In genomic region chr19:12791345-12792047, GRCh38 we compare ENCODE assay signal across 7 cellular contexts.
DNase-seq lines count a peak whose midpoint lies in the region; ATAC-seq lines count a peak whose summit lies in the region.

Gene JUNB (plus strand): TSS chr19:12791486. CDS start chr19:12791772, 286 bp downstream.

- ATAC-seq in GM18511 (IDR thresholded peaks at IDR 0.05; ENCODE audit: unreplicated experiment) (peak; percentile 30), HG03103 (IDR thresholded peaks at IDR 0.05; ENCODE audit: low read depth, unreplicated experiment) (peak; percentile 28)

- DNase-seq in NCI-H446 (lab: John Stamatoyannopoulos, UW) (peak; percentile 97 to 99), iris pigment epithelial cell (ENCODE audit: low read depth) (peak; percentile 97)
- DNase-seq in activated CD4-positive, CD25-positive, alpha-beta regulatory T cell treated with anti-CD3 and anti-CD28 coated beads, Interleukin-2, amount 50 U/mL, for 16 hours (ENCODE audit: low read depth, low spot score): peak; percentile 94
- peak; percentile 98 for DNase-seq in central memory CD4-positive, alpha-beta T cell
- peak; percentile 92 to 94 for DNase-seq in stimulated activated CD4-positive, alpha-beta T cell treated with anti-CD3 and anti-CD28 coated beads, Interleukin-12 subunit alpha, Interleukin-12 subunit beta, amount 100 ng/mL, for 24 hours (ENCODE audit: low read depth in 2 of 2)

Comparison
In these comparisons a context has a peak if more than half of its experiments do, and no peak if none do; other contexts are left out.
1. Peak in every context shown above with its lines: DNase-seq and ATAC-seq.